8 cellular contexts compared by ENCODE assay signal in genomic region chr14:90522585-90523191, GRCh38.
DNase-seq lines count a peak whose midpoint lies in the region; ATAC-seq lines count a peak whose summit lies in the region.

No MANE protein-coding gene starts in this region.

- H3K36me3 ChIP-seq in SJCRH30 = no peaks in the 10 kb centered on the region

- peaks cover 3% of the 10 kb centered on the region; the same call in 1 of the 2 replicates for H3K9me3 ChIP-seq in SJCRH30 (replicated peaks)

- peak overlapping the region; percentile 38 for H3K4me3 ChIP-seq in SJCRH30

- H3K4me1 ChIP-seq in SJCRH30 = peaks cover 17% of the 10 kb centered on the region

- no peak overlapping the region for H3K27ac ChIP-seq in SJCRH30

- intact Hi-C loops in head of caudate nucleus (cut with DNase I) = no loop called here

- ATAC-seq in GM19455 (IDR thresholded peaks at IDR 0.05; ENCODE audit: unreplicated experiment) (no peak), GM18511 (IDR thresholded peaks at IDR 0.05; ENCODE audit: unreplicated experiment) (no peak)

- DNase-seq in NCI-H128 (lab: John Stamatoyannopoulos, UW; ENCODE audit: unreplicated experiment) (peak; percentile 82), SJCRH30 (peak; percentile 86 to 87), head of caudate nucleus (peak in 38 of 42 donors; percentile 16 to 79 (median 58)), islet precursor cell (no peak), OCI-M2 (lab: John Stamatoyannopoulos, UW; ENCODE audit: unreplicated experiment) (no peak)
- DNase-seq in stimulated activated CD8-positive, alpha-beta memory T cell treated with anti-CD3 and anti-CD28 coated beads, Interleukin-4, amount 100 ng/mL, for 48 hours = peak; percentile 27

- H3K27me3 ChIP-seq in SJCRH30 = no peaks in the 10 kb centered on the region

Comparison
In these comparisons a context has a peak if more than half of its experiments do, and no peak if none do; other contexts are left out.
1. DNase-seq: peak in NCI-H128 (single experiment), SJCRH30 (2 of 2), head of caudate nucleus (38 of 42) and stimulated activated CD8-positive, alpha-beta memory T cell treated with anti-CD3 and anti-CD28 coated beads, Interleukin-4, amount 100 ng/mL, for 48 hours (single experiment); none in islet precursor cell (single experiment) and OCI-M2 (single experiment).